Comparison of ENCODE assay signal across 3 cellular contexts in genomic region chr5:788703-789102, GRCh38. TPM values are rescaled to one million over a fixed set of nuclear protein-coding genes. Genes with fewer than 3 reads are reported as not detected.
"Had no signal": no experiment of that assay in that cellular context is flagged by ENCODE, and none has a peak within 500 bp of the region (broad histone marks: within the 10 kb centered on the region; RNA-seq: fewer than 3 reads in every experiment).

No MANE protein-coding gene starts in this region.

RNA-seq across cellular contexts. Expression of gene ZDHHC11B, which starts 4.2 kb away (rescaled TPM):
- total RNA-seq: lung microvascular endothelial cell, myocyte had no signal
- polyA plus RNA-seq: immature natural killer cell had no signal
